ENCODE assay signal across 20 cellular contexts in the genomic region with DNA sequence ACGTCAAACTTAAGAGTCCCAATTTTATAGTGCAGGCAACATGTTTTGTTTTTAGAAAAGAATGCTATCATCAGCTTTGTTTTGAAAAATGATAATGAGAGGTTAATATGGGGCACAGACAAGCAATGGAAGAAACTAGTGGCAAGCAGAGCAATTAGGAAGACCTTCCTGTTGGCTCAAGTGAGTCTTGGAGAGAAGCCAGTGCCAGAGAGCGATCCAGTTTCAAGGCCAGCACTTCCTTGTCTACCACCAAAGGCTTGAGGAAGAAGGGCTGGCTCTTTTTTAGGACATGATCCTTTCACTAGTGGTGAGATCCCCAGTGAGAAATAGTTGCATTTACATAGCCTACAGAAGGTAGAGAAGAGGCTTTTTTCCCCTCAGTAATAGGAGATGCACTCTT.
"Had no signal": no experiment of that assay in that cellular context is flagged by ENCODE, and none has a peak within 500 bp of the region (broad histone marks: within the 10 kb centered on the region; RNA-seq: fewer than 3 reads in every experiment).

No MANE protein-coding gene starts in this region.

- H3K9me3 Mint-ChIP-seq: activated CD4-positive, alpha-beta T cell treated with anti-CD3 and anti-CD28 coated beads, Interleukin-2, amount 10 ng/mL, durations not matched to agents 24 days and 14 days had no signal

- H3K27me3 Mint-ChIP-seq: activated CD4-positive, alpha-beta T cell treated with anti-CD3 and anti-CD28 coated beads, Interleukin-2, amount 10 ng/mL, durations not matched to agents 24 days and 14 days; activated CD8-positive, alpha-beta T cell treated with anti-CD3 and anti-CD28 coated beads for 36 hours; activated naive CD8-positive, alpha-beta T cell treated with anti-CD3 and anti-CD28 coated beads, Interleukin-2, amount 10 ng/mL, durations not matched to agents 7 days and 5 days; activated T-helper 17 cell treated with anti-CD3 and anti-CD28 coated beads, Interleukin-2, amount 50 U/mL, for 72 hours; progenitor cell of endocrine pancreas; stimulated activated naive CD8-positive, alpha-beta T cell treated with anti-CD3 and anti-CD28 coated beads, Interleukin-15, Interleukin-2, amounts not matched to agents 100 ng/mL and 50 ng/mL, for 24 hours; type B pancreatic cell had no signal

- H3K9ac ChIP-seq: neural progenitor cell had no signal

- H3K27me3 ChIP-seq: cardiac muscle cell, dorsolateral prefrontal cortex, neural progenitor cell, right atrium auricular region, suprapubic skin had no signal

- H3K36me3 Mint-ChIP-seq: activated naive CD8-positive, alpha-beta T cell treated with anti-CD3 and anti-CD28 coated beads, Interleukin-2, amount 10 ng/mL, durations not matched to agents 7 days and 5 days had no signal

- DNase-seq: activated CD4-positive, alpha-beta T cell treated with anti-CD3 and anti-CD28 coated beads, Interleukin-2, amount 10 ng/mL, durations not matched to agents 24 days and 14 days; activated CD8-positive, alpha-beta T cell treated with anti-CD3 and anti-CD28 coated beads for 36 hours; activated naive CD4-positive, alpha-beta T cell; activated naive CD8-positive, alpha-beta T cell treated with anti-CD3 and anti-CD28 coated beads, Interleukin-2, amount 10 ng/mL, durations not matched to agents 7 days and 5 days; activated T-cell treated with anti-CD3 and anti-CD28 coated beads, Interleukin-2, amount 50 U/mL, for 1 hour; amygdala; dorsolateral prefrontal cortex; endodermal cell; foreskin fibroblast; left ventricle myocardium superior; T1000 had no signal

- H3K4me3 Mint-ChIP-seq: activated CD4-positive, alpha-beta T cell treated with anti-CD3 and anti-CD28 coated beads, Interleukin-2, amount 10 ng/mL, durations not matched to agents 24 days and 14 days; activated CD8-positive, alpha-beta T cell treated with anti-CD3 and anti-CD28 coated beads for 36 hours; activated naive CD8-positive, alpha-beta T cell treated with anti-CD3 and anti-CD28 coated beads, Interleukin-2, amount 10 ng/mL, durations not matched to agents 7 days and 5 days; activated T-helper 17 cell treated with anti-CD3 and anti-CD28 coated beads, Interleukin-2, amount 50 U/mL, for 72 hours; endodermal cell; neural progenitor cell; stimulated activated naive CD8-positive, alpha-beta T cell treated with anti-CD3 and anti-CD28 coated beads, Interleukin-15, Interleukin-2, amounts not matched to agents 100 ng/mL and 50 ng/mL, for 24 hours; type B pancreatic cell had no signal

- H3K36me3 ChIP-seq: cardiac muscle cell, neural progenitor cell, right atrium auricular region, suprapubic skin had no signal

- H3K27ac Mint-ChIP-seq: activated CD4-positive, alpha-beta T cell treated with anti-CD3 and anti-CD28 coated beads, Interleukin-2, amount 10 ng/mL, durations not matched to agents 24 days and 14 days; activated CD8-positive, alpha-beta T cell treated with anti-CD3 and anti-CD28 coated beads for 36 hours; activated naive CD8-positive, alpha-beta T cell treated with anti-CD3 and anti-CD28 coated beads, Interleukin-2, amount 10 ng/mL, durations not matched to agents 7 days and 5 days; activated T-helper 17 cell treated with anti-CD3 and anti-CD28 coated beads, Interleukin-2, amount 50 U/mL, for 72 hours; endodermal cell; neural progenitor cell; progenitor cell of endocrine pancreas; stimulated activated naive CD8-positive, alpha-beta T cell treated with anti-CD3 and anti-CD28 coated beads, Interleukin-15, Interleukin-2, amounts not matched to agents 100 ng/mL and 50 ng/mL, for 24 hours; type B pancreatic cell had no signal

- H3K27ac ChIP-seq: cardiac muscle cell, epithelial cell of prostate, neural progenitor cell, right atrium auricular region, suprapubic skin had no signal

- H3K4me3 ChIP-seq: cardiac muscle cell, dorsolateral prefrontal cortex, neural progenitor cell, right atrium auricular region, suprapubic skin had no signal

- H3K4me1 Mint-ChIP-seq: activated CD4-positive, alpha-beta T cell treated with anti-CD3 and anti-CD28 coated beads, Interleukin-2, amount 10 ng/mL, durations not matched to agents 24 days and 14 days; activated naive CD8-positive, alpha-beta T cell treated with anti-CD3 and anti-CD28 coated beads, Interleukin-2, amount 10 ng/mL, durations not matched to agents 7 days and 5 days; activated T-helper 17 cell treated with anti-CD3 and anti-CD28 coated beads, Interleukin-2, amount 50 U/mL, for 72 hours had no signal

- H3K4me1 ChIP-seq: neural progenitor cell, right atrium auricular region, suprapubic skin had no signal

- H3K9me3 ChIP-seq: suprapubic skin had no signal
